ENCODE assay signal across 23 cellular contexts in the genomic region with DNA sequence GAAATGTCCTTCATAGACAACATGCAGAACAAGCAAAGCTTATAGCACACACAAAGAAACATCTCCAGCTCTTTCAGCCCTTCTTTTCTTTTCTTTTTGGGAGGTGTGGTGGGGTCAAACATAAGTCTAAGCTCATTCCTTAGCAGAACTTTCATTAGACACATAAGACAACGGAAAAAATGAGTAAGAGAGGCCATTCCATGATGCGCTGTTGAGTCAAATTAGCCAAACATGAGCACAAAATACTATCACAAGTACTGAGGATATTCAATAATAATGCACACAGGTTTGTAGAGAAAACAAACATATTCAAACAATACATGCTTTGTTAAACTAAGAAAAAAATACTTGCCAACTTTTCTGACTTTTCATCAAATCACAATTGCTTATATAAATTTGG.
DNase-seq lines count a peak whose midpoint lies in the region; FAIRE-seq and TF ChIP-seq lines count a peak whose summit lies in the region.
"Had no signal": no experiment of that assay in that cellular context is flagged by ENCODE, and none has a peak within 500 bp of the region (broad histone marks: within the 10 kb centered on the region; RNA-seq: fewer than 3 reads in every experiment).

No MANE protein-coding gene starts in this region.

- H3K27me3 ChIP-seq in GM23248 (replicated peaks; ENCODE audit: insufficient read depth) (no peaks in the 10 kb centered on the region), astrocyte (ENCODE audit: insufficient read depth, low read length) (no peaks in the 10 kb centered on the region)
- H3K27me3 ChIP-seq: Peyer's patch, SJCRH30 had no signal

- H3K9ac ChIP-seq in GM23248 = no peak overlapping the region
- no peak overlapping the region for H3K9ac ChIP-seq in astrocyte (ENCODE audit: low read length)

- H3K27me3 Mint-ChIP-seq in astrocyte (ENCODE audit: low read depth, unreplicated experiment) = no peaks in the 10 kb centered on the region
- H3K27me3 Mint-ChIP-seq in progenitor cell of endocrine pancreas = no peaks in the 10 kb centered on the region
- H3K27me3 Mint-ChIP-seq: B cell had no signal

- H3K4me1 Mint-ChIP-seq in astrocyte (ENCODE audit: low read depth, unreplicated experiment) (peaks cover 5% of the 10 kb centered on the region), progenitor cell of endocrine pancreas (ENCODE audit: low read depth) (no peaks in the 10 kb centered on the region)
- H3K4me1 Mint-ChIP-seq: B cell had no signal

- no peak overlapping the region for H3K4me3 Mint-ChIP-seq in astrocyte (ENCODE audit: unreplicated experiment)
- no peak overlapping the region for H3K4me3 Mint-ChIP-seq in progenitor cell of endocrine pancreas (ENCODE audit: low read depth)
- H3K4me3 Mint-ChIP-seq: B cell; CD8-positive, alpha-beta T cell; H9 had no signal

- H3F3A ChIP-seq in GM23248 (ENCODE audit: insufficient read depth) = peaks cover 45% of the 10 kb centered on the region

- no peaks in the 10 kb centered on the region for H3K9me3 ChIP-seq in GM23248 (ENCODE audit: low read depth)
- no peaks in the 10 kb centered on the region for H3K9me3 ChIP-seq in astrocyte (ENCODE audit: insufficient read depth, low read depth, low read length)
- H3K9me3 ChIP-seq: Caco-2, Peyer's patch, SJCRH30 had no signal

- in situ Hi-C loops in GM23248 (cut with MboI) = no loop called here

- no peaks in the 10 kb centered on the region for H3K9me3 Mint-ChIP-seq in astrocyte (ENCODE audit: unreplicated experiment)
- no peaks in the 10 kb centered on the region for H3K9me3 Mint-ChIP-seq in progenitor cell of endocrine pancreas (ENCODE audit: low read depth)
- H3K9me3 Mint-ChIP-seq: CD8-positive, alpha-beta T cell; H9 had no signal

- H3K4me1 ChIP-seq in GM23248 (ENCODE audit: insufficient read depth) (peaks cover 15% of the 10 kb centered on the region), astrocyte (ENCODE audit: insufficient read depth, low read length) (peaks cover 2% of the 10 kb centered on the region)
- H3K4me1 ChIP-seq: Caco-2, Peyer's patch, SJCRH30 had no signal

- DNase-seq in GM23248 (peak; percentile 33), LHCN-M2 (ENCODE audit: low read depth) (peak; percentile 22), astrocyte (ENCODE audit: low read depth) (peak; percentile 44), progenitor cell of endocrine pancreas (ENCODE audit: low spot score, unreplicated experiment) (no peak), NCI-H2196 (lab: John Stamatoyannopoulos, UW; ENCODE audit: unreplicated experiment) (no peak), SHP77 treated with DMSO at 0.1 percent for 48 hours (lab: John Stamatoyannopoulos, UW) (no peak), NCI-H2081 treated with DMSO at 0.1 percent for 48 hours (lab: John Stamatoyannopoulos, UW) (no peak), cerebellar cortex (ENCODE audit: low spot score) (no peak)
- DNase-seq: Caco-2; CD8-positive, alpha-beta T cell; DMS 273 treated with DMSO at 0.1 percent for 48 hours; DMS79; H9; KG1; NCI-H1092; NCI-H1417 treated with DMSO at 0.1 percent for 48 hours; NCI-H187; NCI-H526 treated with DMSO at 0.1 percent for 48 hours; Peyer's patch; SJCRH30 had no signal

- H3K4me2 ChIP-seq in GM23248 (ENCODE audit: unreplicated experiment) = no peak overlapping the region
- H3K4me2 ChIP-seq in astrocyte (ENCODE audit: low read length) = no peak overlapping the region

- TF ChIP-seq CTCF in astrocyte (IDR thresholded peaks at IDR 0.05; ENCODE audit: insufficient read depth, low read depth, low read length) (no peak), progenitor cell of endocrine pancreas (IDR thresholded peaks at IDR 0.05; ENCODE audit: unreplicated experiment) (no peak)

- H3K9me2 ChIP-seq in GM23248 (ENCODE audit: insufficient read depth) = no peaks in the 10 kb centered on the region

- H3K4me3 ChIP-seq in GM23248 (no peak overlapping the region), astrocyte (ENCODE audit: insufficient read depth, low read depth, low read length) (no peak overlapping the region)
- H3K4me3 ChIP-seq: Peyer's patch, SJCRH30 had no signal

- H3K27ac Mint-ChIP-seq in astrocyte (ENCODE audit: unreplicated experiment) (no peak overlapping the region), progenitor cell of endocrine pancreas (peak overlapping the region; percentile 57)
- H3K27ac Mint-ChIP-seq: B cell; CD8-positive, alpha-beta T cell; H9 had no signal

- no peaks in the 10 kb centered on the region for H4K20me1 ChIP-seq in GM23248 (ENCODE audit: insufficient read depth)
- no peaks in the 10 kb centered on the region for H4K20me1 ChIP-seq in astrocyte (ENCODE audit: insufficient read depth, low read length)

- FAIRE-seq in astrocyte (lab: Jason Lieb, UNC) = no peak
- FAIRE-seq: GM19239 had no signal

- H2AFZ ChIP-seq in GM23248 (no peak overlapping the region), astrocyte (ENCODE audit: low read depth, low read length) (no peak overlapping the region)

- WGBS in GM23248 (ENCODE audit: low coverage in 1 of 2, low lambda C conversion rate in 2 of 2, missing lambda C conversion rate in 2 of 2), 2 experiments = 92% methylated on average over 2 of the region's 2 CpGs

- H3K27ac ChIP-seq in GM23248 (no peak overlapping the region), astrocyte (ENCODE audit: low read depth, low read length) (no peak overlapping the region)
- H3K27ac ChIP-seq: C4-2B, Peyer's patch, SJCRH30 had no signal

- peaks cover 12% of the 10 kb centered on the region for H3K36me3 Mint-ChIP-seq in astrocyte (ENCODE audit: low read depth, unreplicated experiment)
- peaks cover 16% of the 10 kb centered on the region for H3K36me3 Mint-ChIP-seq in progenitor cell of endocrine pancreas (ENCODE audit: insufficient read depth)
- H3K36me3 Mint-ChIP-seq: CD8-positive, alpha-beta T cell had no signal

- H3K36me3 ChIP-seq in GM23248 (ENCODE audit: low read depth) (peaks cover 81% of the 10 kb centered on the region), astrocyte (ENCODE audit: insufficient read depth, low read length) (peaks cover 20% of the 10 kb centered on the region)
- H3K36me3 ChIP-seq: SJCRH30 had no signal

- H3K79me2 ChIP-seq in GM23248 (ENCODE audit: insufficient read depth) = peaks cover 9% of the 10 kb centered on the region; the same call in 1 of the 2 replicates
- H3K79me2 ChIP-seq in astrocyte (ENCODE audit: insufficient read depth, low read length) = no peaks in the 10 kb centered on the region

Comparison
In these comparisons a context has a peak if more than half of its experiments do, and no peak if none do; other contexts are left out.
1. DNase-seq: peak in GM23248 (single experiment), LHCN-M2 (single experiment) and astrocyte (single experiment); none in progenitor cell of endocrine pancreas (single experiment), NCI-H2196 (single experiment), SHP77 treated with DMSO at 0.1 percent for 48 hours (single experiment), NCI-H2081 treated with DMSO at 0.1 percent for 48 hours (single experiment) and cerebellar cortex (single experiment).